In genomic region chr10:9562001-9562505, GRCh38 we compare ENCODE assay signal across 27 cellular contexts.
"Had no signal": no experiment of that assay in that cellular context is flagged by ENCODE, and none has a peak within 500 bp of the region (broad histone marks: within the 10 kb centered on the region; RNA-seq: fewer than 3 reads in every experiment).

No MANE protein-coding gene starts in this region.

- H3K4me3 ChIP-seq: esophagus squamous epithelium, hepatocyte, right atrium auricular region, spleen, suprapubic skin, tibial artery had no signal

- H2AFZ ChIP-seq: hepatocyte had no signal

- H3K4me1 Mint-ChIP-seq: activated CD4-positive, alpha-beta memory T cell treated with anti-CD3 and anti-CD28 coated beads, Interleukin-2, amount 10 ng/mL, durations not matched to agents 7 days and 5 days; activated CD4-positive, alpha-beta T cell treated with anti-CD3 and anti-CD28 coated beads, Interleukin-2, amount 10 ng/mL, durations not matched to agents 7 days and 5 days; immature natural killer cell; naive thymus-derived CD8-positive, alpha-beta T cell; neural crest cell; T-helper 17 cell had no signal

- H3K36me3 ChIP-seq: esophagus squamous epithelium, right atrium auricular region, spleen, suprapubic skin, tibial artery had no signal

- H3K27me3 ChIP-seq: esophagus squamous epithelium, hepatocyte, right atrium auricular region, spleen, suprapubic skin, tibial artery had no signal

- H3K4me1 ChIP-seq: esophagus squamous epithelium, right atrium auricular region, spleen, suprapubic skin, tibial artery had no signal

- H3K4me2 ChIP-seq: hepatocyte had no signal

- H3K79me2 ChIP-seq: hepatocyte had no signal

- H3K27ac ChIP-seq: esophagus squamous epithelium, hepatocyte, right atrium auricular region, spleen, suprapubic skin, tibial artery had no signal

- H3K9me3 Mint-ChIP-seq: activated CD4-positive, alpha-beta memory T cell treated with anti-CD3 and anti-CD28 coated beads, Interleukin-2, amount 10 ng/mL, durations not matched to agents 7 days and 5 days; activated CD4-positive, alpha-beta T cell treated with anti-CD3 and anti-CD28 coated beads, Interleukin-2, amount 10 ng/mL, durations not matched to agents 7 days and 5 days; activated T-cell treated with anti-CD3 and anti-CD28 coated beads, Interleukin-2, amount 50 U/mL, for 24 hours; naive thymus-derived CD8-positive, alpha-beta T cell; neural crest cell had no signal

- DNase-seq: activated CD4-positive, alpha-beta memory T cell treated with anti-CD3 and anti-CD28 coated beads, Interleukin-2, amount 10 ng/mL, durations not matched to agents 7 days and 5 days; activated CD4-positive, alpha-beta T cell treated with anti-CD3 and anti-CD28 coated beads for 1 hour; activated CD4-positive, alpha-beta T cell treated with anti-CD3 and anti-CD28 coated beads, Interleukin-2, amount 10 ng/mL, durations not matched to agents 7 days and 5 days; activated CD8-positive, alpha-beta memory T cell treated with anti-CD3 and anti-CD28 coated beads, Interleukin-2, amount 50 U/mL, for 48 hours; activated gamma-delta T cell; activated naive CD4-positive, alpha-beta T cell treated with anti-CD3 and anti-CD28 coated beads, Interleukin-2, amount 50 U/mL, for 16 hours; activated T-cell treated with anti-CD3 and anti-CD28 coated beads, Interleukin-2, amount 50 U/mL, for 24 hours; amniotic stem cell; central memory CD4-positive, alpha-beta T cell; esophagus squamous epithelium; immature natural killer cell; kidney; left colon; mammary epithelial cell; midbrain; naive thymus-derived CD8-positive, alpha-beta T cell; spleen; stimulated activated naive CD4-positive, alpha-beta T cell; T-helper 17 cell; T1000; tibial artery had no signal

- H3K27ac Mint-ChIP-seq: activated CD4-positive, alpha-beta memory T cell treated with anti-CD3 and anti-CD28 coated beads, Interleukin-2, amount 10 ng/mL, durations not matched to agents 7 days and 5 days; activated CD4-positive, alpha-beta T cell treated with anti-CD3 and anti-CD28 coated beads, Interleukin-2, amount 10 ng/mL, durations not matched to agents 7 days and 5 days; activated T-cell treated with anti-CD3 and anti-CD28 coated beads, Interleukin-2, amount 50 U/mL, for 24 hours; immature natural killer cell; naive thymus-derived CD8-positive, alpha-beta T cell; T-helper 17 cell had no signal

- H3K4me3 Mint-ChIP-seq: activated CD4-positive, alpha-beta memory T cell treated with anti-CD3 and anti-CD28 coated beads, Interleukin-2, amount 10 ng/mL, durations not matched to agents 7 days and 5 days; activated CD4-positive, alpha-beta T cell treated with anti-CD3 and anti-CD28 coated beads, Interleukin-2, amount 10 ng/mL, durations not matched to agents 7 days and 5 days; activated T-cell treated with anti-CD3 and anti-CD28 coated beads, Interleukin-2, amount 50 U/mL, for 24 hours; immature natural killer cell; naive thymus-derived CD8-positive, alpha-beta T cell; neural crest cell; T-helper 17 cell had no signal

- ATAC-seq: left colon; naive thymus-derived CD8-positive, alpha-beta T cell; T-helper 17 cell had no signal

- H3K9me3 ChIP-seq: esophagus squamous epithelium, right atrium auricular region, suprapubic skin, tibial artery had no signal

- H3K36me3 Mint-ChIP-seq: immature natural killer cell; naive thymus-derived CD8-positive, alpha-beta T cell had no signal

- H3K27me3 Mint-ChIP-seq: activated CD4-positive, alpha-beta memory T cell treated with anti-CD3 and anti-CD28 coated beads, Interleukin-2, amount 10 ng/mL, durations not matched to agents 7 days and 5 days; activated CD4-positive, alpha-beta T cell treated with anti-CD3 and anti-CD28 coated beads, Interleukin-2, amount 10 ng/mL, durations not matched to agents 7 days and 5 days; activated T-cell treated with anti-CD3 and anti-CD28 coated beads, Interleukin-2, amount 50 U/mL, for 24 hours; naive thymus-derived CD8-positive, alpha-beta T cell; T-helper 17 cell had no signal

- FAIRE-seq: astrocyte, frontal cortex, kidney had no signal
